ENCODE assay signal across 17 cellular contexts in genomic region chr1:30600706-30601105, GRCh38.
"Had no signal": no experiment of that assay in that cellular context is flagged by ENCODE, and none has a peak within 500 bp of the region (broad histone marks: within the 10 kb centered on the region; RNA-seq: fewer than 3 reads in every experiment).

No MANE protein-coding gene starts in this region.

- ATAC-seq: gastrocnemius medialis; left lung; mucosa of descending colon; naive thymus-derived CD4-positive, alpha-beta T cell; stimulated activated effector memory CD8-positive, alpha-beta T cell treated with anti-CD3 and anti-CD28 coated beads, Interleukin-12 subunit alpha, Interleukin-12 subunit beta, amount 100 ng/mL, for 72 hours had no signal

- H3K27ac ChIP-seq: gastrocnemius medialis, hepatocyte, left lung, VCaP had no signal

- H3K4me2 ChIP-seq: hepatocyte had no signal

- H2AFZ ChIP-seq: hepatocyte had no signal

- H3K4me1 ChIP-seq: gastrocnemius medialis, left lung had no signal

- H3K36me3 ChIP-seq: gastrocnemius medialis, left lung had no signal

- H3K9me3 ChIP-seq: gastrocnemius medialis, left lung, mucosa of descending colon had no signal

- DNase-seq: activated CD4-positive, alpha-beta memory T cell treated with anti-CD3 and anti-CD28 coated beads for 36 hours; activated CD4-positive, alpha-beta T cell treated with anti-CD3 and anti-CD28 coated beads for 1 hour; activated naive CD4-positive, alpha-beta T cell treated with anti-CD3 and anti-CD28 coated beads, Interleukin-2, amount 50 U/mL, for 16 hours; activated T-cell treated with anti-CD3 and anti-CD28 coated beads, Interleukin-2, amount 50 U/mL, for 24 hours; caudate nucleus; effector memory CD4-positive, alpha-beta T cell; gastrocnemius medialis; islet precursor cell; left lung; mucosa of descending colon; naive thymus-derived CD4-positive, alpha-beta T cell; posterior cingulate gyrus; retina; T-helper 1 cell had no signal

- H3K79me2 ChIP-seq: hepatocyte had no signal

- H3K4me3 ChIP-seq: gastrocnemius medialis, hepatocyte, left lung, mucosa of descending colon had no signal
